Comparison of ENCODE assay signal across 9 cellular contexts in genomic region chr5:72920690-72921089, GRCh38. TPM values are rescaled to one million over a fixed set of nuclear protein-coding genes. Genes with fewer than 3 reads are reported as not detected.
DNase-seq lines count a peak whose midpoint lies in the region; ATAC-seq, FAIRE-seq and TF ChIP-seq lines count a peak whose summit lies in the region.
"Had no signal": no experiment of that assay in that cellular context is flagged by ENCODE, and none has a peak within 500 bp of the region (broad histone marks: within the 10 kb centered on the region; RNA-seq: fewer than 3 reads in every experiment).

No MANE protein-coding gene starts in this region.

- H3K4me3 ChIP-seq in adipocyte (ENCODE audit: low read length) (no peak overlapping the region), HepG2 (replicated peaks in 1 of 3; ENCODE audit: insufficient read depth in 1 of 3, low read depth in 2 of 3, low read length in 3 of 3) (no peak overlapping the region)
- H3K4me3 ChIP-seq: dorsolateral prefrontal cortex had no signal

- BruUV-seq in HepG2 (replicated peaks; lab: Mats Ljungman, UMichigan): no TSS peak

- no peak overlapping the region for H2AFZ ChIP-seq in HepG2 (ENCODE audit: low read length)

- peak; percentile 68 for ATAC-seq in HepG2
- ATAC-seq in GM19452 (IDR thresholded peaks at IDR 0.05; ENCODE audit: unreplicated experiment): no peak
- no peak for ATAC-seq in GM21825 (IDR thresholded peaks at IDR 0.05; ENCODE audit: unreplicated experiment)

- no peak for TF ChIP-seq RAD21 in HepG2 (CRISPR knock-in tag; IDR thresholded peaks at IDR 0.05)

- no peak overlapping the region for H3K27ac ChIP-seq in HepG2 (ENCODE audit: extremely low read length, insufficient read depth, low read length)
- H3K27ac ChIP-seq: dorsolateral prefrontal cortex had no signal

- in situ Hi-C loops in HepG2 (cut with HindIII; ENCODE audit: extremely low pct_ligation_motif_present, low pct_unique_long_range_greater_than_20kb): no loop called here

- POLR2A ChIA-PET in HepG2 (lab: Yijun Ruan, JAX): no interaction called here

- no peak for FAIRE-seq in HepG2 (lab: Jason Lieb, UNC)

- H3K4me1 ChIP-seq in adipocyte (ENCODE audit: control insufficient read depth, insufficient read depth, low read length) (peaks cover 3% of the 10 kb centered on the region), HepG2 (ENCODE audit: insufficient read depth, low read length) (no peaks in the 10 kb centered on the region)

- H3K9ac ChIP-seq in adipocyte (ENCODE audit: low read length) (no peak overlapping the region), HepG2 (ENCODE audit: insufficient read depth, low read depth, low read length) (no peak overlapping the region)

- DNase-seq in DMS53 (lab: John Stamatoyannopoulos, UW): peak; percentile 57
- peak; percentile 64 to 80 for DNase-seq in Kasumi-1 (lab: John Stamatoyannopoulos, UW)
- peak; percentile 56 for DNase-seq in adipocyte (ENCODE audit: low read depth)
- no peak for DNase-seq in HepG2 (ENCODE audit: low spot score)
- DNase-seq in stimulated activated CD4-positive, alpha-beta T cell treated with anti-CD3 and anti-CD28 coated beads, Interleukin-4, amount 100 ng/mL, for 24 hours: no peak
- DNase-seq in T-helper 9 cell: no peak
- DNase-seq: dorsolateral prefrontal cortex had no signal

- H3K79me2 ChIP-seq in HepG2 (ENCODE audit: insufficient read depth, low read length): no peaks in the 10 kb centered on the region

- no peaks in the 10 kb centered on the region for H4K20me1 ChIP-seq in HepG2 (ENCODE audit: insufficient read depth, low read length)

- TF ChIP-seq POLR2A in HepG2 (IDR thresholded peaks at IDR 0.05; ENCODE audit: insufficient read depth in 1 of 2, low read depth in 2 of 2, low read length in 2 of 2): no peak

- TF ChIP-seq CTCF in HepG2 (CRISPR knock-in tag; IDR thresholded peaks at IDR 0.05): peak; percentile 45

- intact Hi-C loops in HepG2 (cut with micrococcal nuclease; ENCODE audit: unreplicated experiment): loop anchor here (5.0 kb wide), 1 partner anchor 282 kb away; no protein-coding TSS in a partner anchor

- no peaks in the 10 kb centered on the region for H3K9me3 ChIP-seq in adipocyte (ENCODE audit: control insufficient read depth, low read length)
- no peaks in the 10 kb centered on the region for H3K9me3 ChIP-seq in HepG2 (ENCODE audit: low read length)

- H3K36me3 ChIP-seq in adipocyte (ENCODE audit: control insufficient read depth, insufficient read depth, low read length, severe bottlenecking): peaks cover 6% of the 10 kb centered on the region
- no peaks in the 10 kb centered on the region for H3K36me3 ChIP-seq in HepG2 (replicated peaks in 1 of 2; ENCODE audit: control insufficient read depth in 1 of 2, insufficient read depth in 2 of 2, low read length in 2 of 2)

- no peak for TF ChIP-seq EP300 in HepG2 (IDR thresholded peaks at IDR 0.05; ENCODE audit: low read depth in 2 of 2, low read length in 2 of 2)
- no peak for TF ChIP-seq EP300 in HepG2 (CRISPR knock-in tag; IDR thresholded peaks at IDR 0.05; ENCODE audit: borderline replicate concordance)

- CTCF ChIA-PET in HepG2 (lab: Yijun Ruan, JAX; ENCODE audit: low intra/inter-chr PET ratio, low total read pairs): no interaction called here

- H3K4me2 ChIP-seq in HepG2 (ENCODE audit: low read depth, low read length): no peak overlapping the region

- WGBS in HepG2 (ENCODE audit: low lambda C conversion rate): 1% methylated on average over 2 of the region's 2 CpGs

- H3K27me3 ChIP-seq in adipocyte (replicated peaks; ENCODE audit: control insufficient read depth, insufficient read depth, low read length) (no peaks in the 10 kb centered on the region), HepG2 (ENCODE audit: control insufficient read depth in 1 of 2, insufficient read depth in 2 of 2, low read length in 2 of 2) (no peaks in the 10 kb centered on the region)
- H3K27me3 ChIP-seq: dorsolateral prefrontal cortex had no signal

TF ChIP-seq in HepG2, 621 proteins besides CTCF, POLR2A, EP300 and RAD21:
- TF ChIP-seq ZNF598 (CRISPR knock-in tag; IDR thresholded peaks at IDR 0.05; ENCODE audit: borderline replicate concordance): no peak
- peak; percentile 54 for TF ChIP-seq STAG1 (CRISPR knock-in tag; IDR thresholded peaks at IDR 0.05)
- peak; percentile 17; the same call in 1 of the 2 replicates for TF ChIP-seq SMC3 (IDR thresholded peaks at IDR 0.05; ENCODE audit: low read length)

RNA-seq across cellular contexts. Expression of gene FCHO2, which starts 35.2 kb away (rescaled TPM):
- 11.6 and 12.7 TPM in 2 replicates for total RNA-seq in HepG2 (2016; rRNA removed; fragmentation: Illumina TruSeq; extraction: Trizol)
- total RNA-seq in HepG2 (2016; cell fraction: cytosol; rRNA removed; fragmentation: Illumina TruSeq; extraction: Trizol; ENCODE audit: low read depth): 38.2 and 40.3 TPM in 2 replicates
- total RNA-seq in HepG2 (2016; cell fraction: insoluble cytoplasmic fraction; rRNA removed; fragmentation: Illumina TruSeq; extraction: Trizol): 13.6 and 14.0 TPM in 2 replicates
- 12.5 and 14.6 TPM in 2 replicates for total RNA-seq in HepG2 (2016; cell fraction: membrane; rRNA removed; fragmentation: Illumina TruSeq; extraction: Trizol)
- total RNA-seq in HepG2 (2016; cell fraction: nucleus; rRNA removed; fragmentation: Illumina TruSeq; extraction: Trizol): 17.1 and 19.1 TPM in 2 replicates
- 17.3 and 20.0 TPM in 2 replicates for polyA plus RNA-seq in HepG2 (2011; rRNA removed)
- 5.5 and 6.6 TPM in 2 replicates for polyA plus RNA-seq in HepG2 (2011; cell fraction: cytosol; rRNA removed)
- 23.4 and 31.0 TPM in 2 replicates for polyA plus RNA-seq in HepG2 (2011; cell fraction: nucleus; rRNA removed)
- polyA plus RNA-seq in HepG2 (2012): 10.4 and 12.3 TPM in 2 replicates
- 0.17 and 0.26 TPM in 2 replicates for polyA plus RNA-seq in HepG2 (2016; cell fraction: cytosol; fragmentation: Illumina TruSeq; extraction: Trizol; ENCODE audit: low read depth)
- polyA plus RNA-seq in HepG2 (2016; cell fraction: insoluble cytoplasmic fraction; fragmentation: Illumina TruSeq; extraction: Trizol; ENCODE audit: low read depth): 9.0 and 9.1 TPM in 2 replicates
- 1.0 and 1.1 TPM in 2 replicates for polyA plus RNA-seq in HepG2 (2016; cell fraction: membrane; fragmentation: Illumina TruSeq; extraction: Trizol; ENCODE audit: low read depth)
- polyA plus RNA-seq in HepG2 (2016; cell fraction: nucleus; fragmentation: Illumina TruSeq; extraction: Trizol; ENCODE audit: insufficient read depth, low read depth): 19.6 and 20.8 TPM in 2 replicates
- polyA minus RNA-seq in HepG2 (2011; rRNA and poly(A)+ RNA removed; ENCODE audit: low replicate concordance): 34.1 and 39.4 TPM in 2 replicates
- 18.6 and 20.4 TPM in 2 replicates for polyA minus RNA-seq in HepG2 (2011; cell fraction: cytosol; rRNA and poly(A)+ RNA removed)
- polyA minus RNA-seq in HepG2 (2011; cell fraction: nucleus; rRNA and poly(A)+ RNA removed): 29.0 and 35.4 TPM in 2 replicates

Comparison
In these comparisons a context has a peak if more than half of its experiments do, and no peak if none do; other contexts are left out.
1. DNase-seq: peak in DMS53 (single experiment), Kasumi-1 (2 of 2) and adipocyte (single experiment); none in HepG2 (single experiment), stimulated activated CD4-positive, alpha-beta T cell treated with anti-CD3 and anti-CD28 coated beads, Interleukin-4, amount 100 ng/mL, for 24 hours (single experiment) and T-helper 9 cell (single experiment).